Comparison of ENCODE assay signal across 25 cellular contexts in genomic region chr14:90839889-90840266, GRCh38. TPM values are rescaled to one million over a fixed set of nuclear protein-coding genes. Genes with fewer than 3 reads are reported as not detected.
DNase-seq lines count a peak whose midpoint lies in the region; ATAC-seq and TF ChIP-seq lines count a peak whose summit lies in the region.
"Had no signal": no experiment of that assay in that cellular context is flagged by ENCODE, and none has a peak within 500 bp of the region (broad histone marks: within the 10 kb centered on the region; RNA-seq: fewer than 3 reads in every experiment).

No MANE protein-coding gene starts in this region.

- peak overlapping the region; percentile 97 for H2AFZ ChIP-seq in osteoblast (ENCODE audit: low read length)

- H3K4me3 Mint-ChIP-seq in activated CD8-positive, alpha-beta memory T cell treated with anti-CD3 and anti-CD28 coated beads, Interleukin-2, amount 10 ng/mL, durations not matched to agents 7 days and 5 days: no peak overlapping the region
- no peak overlapping the region for H3K4me3 Mint-ChIP-seq in activated T-helper 17 cell treated with anti-CD3 and anti-CD28 coated beads, Interleukin-2, amount 50 U/mL, for 72 hours
- H3K4me3 Mint-ChIP-seq: activated naive CD4-positive, alpha-beta T cell treated with anti-CD3 and anti-CD28 coated beads, Interleukin-2, amount 10 ng/mL, durations not matched to agents 7 days and 5 days; CD8-positive, alpha-beta T cell; memory B cell; T-helper 2 cell treated with Interferon-gamma antibody and Interleukin-4, amounts not matched to agents 5 μg/mL and 100 μg/mL, for 36 hours had no signal

- H4K20me1 ChIP-seq in osteoblast (ENCODE audit: insufficient read depth, low read length): no peaks in the 10 kb centered on the region

- peaks cover 36% of the 10 kb centered on the region for H3K4me1 Mint-ChIP-seq in activated CD8-positive, alpha-beta memory T cell treated with anti-CD3 and anti-CD28 coated beads, Interleukin-2, amount 10 ng/mL, durations not matched to agents 7 days and 5 days
- peaks cover 4% of the 10 kb centered on the region for H3K4me1 Mint-ChIP-seq in activated T-helper 17 cell treated with anti-CD3 and anti-CD28 coated beads, Interleukin-2, amount 50 U/mL, for 72 hours

- no peak for TF ChIP-seq CTCF in osteoblast (IDR thresholded peaks at IDR 0.05; ENCODE audit: extremely low read depth, low read depth, low read length)
- no peak for TF ChIP-seq CTCF in thoracic aorta (IDR thresholded peaks at IDR 0.05)

- peak; percentile 12 for DNase-seq in activated CD8-positive, alpha-beta memory T cell treated with anti-CD3 and anti-CD28 coated beads, Interleukin-2, amount 10 ng/mL, durations not matched to agents 7 days and 5 days
- no peak for DNase-seq in activated CD8-positive, alpha-beta memory T cell treated with anti-CD3 and anti-CD28 coated beads, Interleukin-2, amount 50 U/mL, for 4 hours
- DNase-seq in osteoblast (ENCODE audit: insufficient read length, low spot score, missing footprints) (no peak), thoracic aorta (ENCODE audit: low spot score) (no peak), HuH-7 (ENCODE audit: low spot score) (no peak), NCI-H187 (lab: John Stamatoyannopoulos, UW) (no peak)
- DNase-seq: activated naive CD4-positive, alpha-beta T cell treated with anti-CD3 and anti-CD28 coated beads, Interleukin-2, amount 10 ng/mL, durations not matched to agents 7 days and 5 days; activated T-cell treated with anti-CD3 and anti-CD28 coated beads, Interleukin-2, amount 50 U/mL, for 48 hours; AML-193; central memory CD4-positive, alpha-beta T cell; DMS153; dorsolateral prefrontal cortex; foreskin keratinocyte; hypothalamus; naive B cell; NCI-H1417 treated with DMSO at 0.1 percent for 48 hours; NCI-H526 treated with DMSO at 0.1 percent for 48 hours; RPMI8226; transverse colon; WERI-Rb-1 had no signal

- H3K4me1 ChIP-seq in duodenal mucosa (ENCODE audit: control insufficient read depth in 1 of 2, insufficient read depth in 2 of 2, low read length in 2 of 2): no peaks in the 10 kb centered on the region
- H3K4me1 ChIP-seq in osteoblast (ENCODE audit: insufficient read depth, low read length): peaks cover 4% of the 10 kb centered on the region
- H3K4me1 ChIP-seq in thoracic aorta (ENCODE audit: control insufficient read depth in 1 of 2, low read depth in 2 of 2): peaks cover 3 to 11% of the 10 kb centered on the region in 2 donors
- H3K4me1 ChIP-seq: foreskin keratinocyte, transverse colon had no signal

- no peaks in the 10 kb centered on the region for H3K9me3 ChIP-seq in duodenal mucosa (ENCODE audit: control insufficient read depth in 1 of 2, low read length in 2 of 2)
- no peaks in the 10 kb centered on the region for H3K9me3 ChIP-seq in osteoblast (ENCODE audit: low read depth, low read length)
- no peaks in the 10 kb centered on the region for H3K9me3 ChIP-seq in thoracic aorta
- H3K9me3 ChIP-seq: transverse colon had no signal

- H3K9ac ChIP-seq in duodenal mucosa (ENCODE audit: low read depth in 1 of 2, low read length in 2 of 2): no peak overlapping the region

- H3K79me2 ChIP-seq in osteoblast (ENCODE audit: insufficient read depth, low read length): no peaks in the 10 kb centered on the region

- H3K36me3 Mint-ChIP-seq in activated CD8-positive, alpha-beta memory T cell treated with anti-CD3 and anti-CD28 coated beads, Interleukin-2, amount 10 ng/mL, durations not matched to agents 7 days and 5 days: peaks cover 2% of the 10 kb centered on the region
- H3K36me3 Mint-ChIP-seq in activated T-helper 17 cell treated with anti-CD3 and anti-CD28 coated beads, Interleukin-2, amount 50 U/mL, for 72 hours (ENCODE audit: low read depth): no peaks in the 10 kb centered on the region
- H3K36me3 Mint-ChIP-seq: activated naive CD4-positive, alpha-beta T cell treated with anti-CD3 and anti-CD28 coated beads, Interleukin-2, amount 10 ng/mL, durations not matched to agents 7 days and 5 days; CD8-positive, alpha-beta T cell; memory B cell; naive B cell had no signal

- no peaks in the 10 kb centered on the region for H3K36me3 ChIP-seq in duodenal mucosa (ENCODE audit: control insufficient read depth in 1 of 2, insufficient read depth in 2 of 2, low read length in 2 of 2)
- H3K36me3 ChIP-seq in osteoblast (ENCODE audit: insufficient read depth, low read length): no peaks in the 10 kb centered on the region
- no peaks in the 10 kb centered on the region for H3K36me3 ChIP-seq in thoracic aorta
- H3K36me3 ChIP-seq: transverse colon, WERI-Rb-1 had no signal

- peak overlapping the region; percentile 18 for H3K27ac ChIP-seq in duodenal mucosa (ENCODE audit: low read depth, low read length)
- H3K27ac ChIP-seq in osteoblast (ENCODE audit: low read depth, low read length): no peak overlapping the region
- H3K27ac ChIP-seq in thoracic aorta: peak overlapping the region; percentile 53 to 64
- H3K27ac ChIP-seq: foreskin keratinocyte, WERI-Rb-1 had no signal

- CTCF ChIA-PET in activated CD8-positive, alpha-beta memory T cell treated with anti-CD3 and anti-CD28 coated beads, Interleukin-2, amount 10 ng/mL, durations not matched to agents 7 days and 5 days (lab: Charles Lee): no interaction called here

- H3K4me2 ChIP-seq in osteoblast (ENCODE audit: insufficient read depth, low read length): no peak overlapping the region

- H3K27me3 ChIP-seq in duodenal mucosa (ENCODE audit: control insufficient read depth in 1 of 2, insufficient read depth in 2 of 2, low read length in 2 of 2) (no peaks in the 10 kb centered on the region), osteoblast (ENCODE audit: insufficient read depth, low read length) (no peaks in the 10 kb centered on the region), thoracic aorta (replicated peaks; ENCODE audit: insufficient read depth) (no peaks in the 10 kb centered on the region)
- H3K27me3 ChIP-seq: dorsolateral prefrontal cortex, foreskin keratinocyte, transverse colon had no signal

- H3K27me3 Mint-ChIP-seq in activated CD8-positive, alpha-beta memory T cell treated with anti-CD3 and anti-CD28 coated beads, Interleukin-2, amount 10 ng/mL, durations not matched to agents 7 days and 5 days: peaks cover 6% of the 10 kb centered on the region
- no peaks in the 10 kb centered on the region for H3K27me3 Mint-ChIP-seq in activated T-helper 17 cell treated with anti-CD3 and anti-CD28 coated beads, Interleukin-2, amount 50 U/mL, for 72 hours
- H3K27me3 Mint-ChIP-seq: memory B cell had no signal

- H3K4me3 ChIP-seq in duodenal mucosa (ENCODE audit: low read depth in 1 of 2, low read length in 2 of 2) (no peak overlapping the region), osteoblast (ENCODE audit: insufficient read depth, low read length) (no peak overlapping the region), thoracic aorta (no peak overlapping the region)
- H3K4me3 ChIP-seq: dorsolateral prefrontal cortex, transverse colon had no signal

- H3K27ac Mint-ChIP-seq in activated CD8-positive, alpha-beta memory T cell treated with anti-CD3 and anti-CD28 coated beads, Interleukin-2, amount 10 ng/mL, durations not matched to agents 7 days and 5 days: no peak overlapping the region
- no peak overlapping the region for H3K27ac Mint-ChIP-seq in activated T-helper 17 cell treated with anti-CD3 and anti-CD28 coated beads, Interleukin-2, amount 50 U/mL, for 72 hours
- H3K27ac Mint-ChIP-seq: activated naive CD4-positive, alpha-beta T cell treated with anti-CD3 and anti-CD28 coated beads, Interleukin-2, amount 10 ng/mL, durations not matched to agents 7 days and 5 days; CD8-positive, alpha-beta T cell; memory B cell; naive B cell; T-helper 2 cell treated with Interferon-gamma antibody and Interleukin-4, amounts not matched to agents 5 μg/mL and 100 μg/mL, for 36 hours had no signal

- H3K9me3 Mint-ChIP-seq in activated CD8-positive, alpha-beta memory T cell treated with anti-CD3 and anti-CD28 coated beads, Interleukin-2, amount 10 ng/mL, durations not matched to agents 7 days and 5 days (ENCODE audit: low read depth): no peaks in the 10 kb centered on the region
- H3K9me3 Mint-ChIP-seq in activated T-helper 17 cell treated with anti-CD3 and anti-CD28 coated beads, Interleukin-2, amount 50 U/mL, for 72 hours: no peaks in the 10 kb centered on the region
- H3K9me3 Mint-ChIP-seq: activated naive CD4-positive, alpha-beta T cell treated with anti-CD3 and anti-CD28 coated beads, Interleukin-2, amount 10 ng/mL, durations not matched to agents 7 days and 5 days; CD8-positive, alpha-beta T cell; memory B cell; naive B cell; T-helper 2 cell treated with Interferon-gamma antibody and Interleukin-4, amounts not matched to agents 5 μg/mL and 100 μg/mL, for 36 hours had no signal

- no peak for ATAC-seq in activated CD8-positive, alpha-beta memory T cell treated with anti-CD3 and anti-CD28 coated beads, Interleukin-2, amount 10 ng/mL, durations not matched to agents 7 days and 5 days
- ATAC-seq in thoracic aorta (ENCODE audit: insufficient number of reproducible peaks, low FRiP score, low read depth): no peak
- no peak for ATAC-seq in activated T-helper 17 cell treated with anti-CD3 and anti-CD28 coated beads, Interleukin-2, amount 50 U/mL, for 72 hours (replicated peaks)
- ATAC-seq: CD8-positive, alpha-beta T cell; foreskin keratinocyte had no signal

RNA-seq across cellular contexts. Expression of gene TTC7B, which starts 23.6 kb away (rescaled TPM):
- total RNA-seq in activated CD8-positive, alpha-beta memory T cell treated with anti-CD3 and anti-CD28 coated beads, Interleukin-2, amount 10 ng/mL, durations not matched to agents 7 days and 5 days: 1 to 10 TPM; 4.9 to 8.3 TPM
- total RNA-seq in osteoblast (14.5 and 24.2 TPM in 2 replicates), thoracic aorta (10 to 100 TPM; 38.9 to 56.3 TPM)
- 10 to 100 TPM in 1 of 2 donors, 1 to 10 TPM in 1; 5.2 to 10.2 TPM for total RNA-seq in activated T-helper 17 cell treated with anti-CD3 and anti-CD28 coated beads, Interleukin-2, amount 50 U/mL, for 72 hours
